Comparison of ENCODE assay signal across 9 cellular contexts in genomic region chr1:25692560-25692959, GRCh38.
A peak's percentile ranks its signal among the peaks of the same experiment; 100 is the strongest.
DNase-seq lines count a peak whose midpoint lies in the region; TF ChIP-seq lines count a peak whose summit lies in the region.
"Had no signal": no experiment of that assay in that cellular context is flagged by ENCODE, and none has a peak within 500 bp of the region (broad histone marks: within the 10 kb centered on the region; RNA-seq: fewer than 3 reads in every experiment).

No MANE protein-coding gene starts in this region.

- no peak overlapping the region for H4K91ac ChIP-seq in neuronal stem cell (ENCODE audit: low read depth, low read length, poor library complexity)

- TF ChIP-seq EP300 in suprapubic skin (IDR thresholded peaks at IDR 0.05): no peak
- no peak for TF ChIP-seq EP300 in stomach (IDR thresholded peaks at IDR 0.05)

- H3K23ac ChIP-seq in neuronal stem cell (ENCODE audit: low read depth, low read length, poor library complexity): no peak overlapping the region

- 81% methylated on average over 6 of the region's 6 CpGs for WGBS in suprapubic skin
- no CpG with 5 or more reads among the region's 6 CpGs for WGBS in neuronal stem cell (ENCODE audit: extremely low coverage in 2 of 2, insufficient read length in 2 of 2, insufficient replicate concordance in 1 of 2), 2 donors
- WGBS in stomach, 5 donors: 70 to 82% (median 71%) methylated on average over 6 of the region's 6 CpGs

- no peaks in the 10 kb centered on the region for H3K79me1 ChIP-seq in neuronal stem cell (ENCODE audit: low read depth, low read length)

- H3K18ac ChIP-seq in neuronal stem cell (ENCODE audit: low read length): no peak overlapping the region

- H2AK5ac ChIP-seq in neuronal stem cell (ENCODE audit: low read depth, low read length): no peak overlapping the region

- H2BK5ac ChIP-seq in neuronal stem cell (ENCODE audit: low read length): no peak overlapping the region

- H2BK15ac ChIP-seq in neuronal stem cell (ENCODE audit: low read length): no peak overlapping the region

- no peak overlapping the region for H3K9ac ChIP-seq in neuronal stem cell (ENCODE audit: low read depth, low read length, poor library complexity)

- H3K14ac ChIP-seq in neuronal stem cell (ENCODE audit: low read length): no peak overlapping the region

- H3K4ac ChIP-seq in neuronal stem cell (ENCODE audit: low read length): no peak overlapping the region

- H3K4me1 ChIP-seq in suprapubic skin (peaks cover 49% of the 10 kb centered on the region), neuronal stem cell (ENCODE audit: control insufficient read depth in 2 of 2, insufficient read depth in 1 of 2, low read depth in 1 of 2, low read length in 2 of 2) (peaks cover 10 to 30% of the 10 kb centered on the region in 2 donors), stomach (peaks cover 0 to 63% (median 34%) of the 10 kb centered on the region in 4 donors)

- no peak overlapping the region for H3K4me2 ChIP-seq in neuronal stem cell (ENCODE audit: insufficient read depth, low read length, poor library complexity, severe bottlenecking)

- TF ChIP-seq POLR2A in suprapubic skin (IDR thresholded peaks at IDR 0.05) (no peak), stomach (IDR thresholded peaks at IDR 0.05) (no peak)

- peak; percentile 68 for DNase-seq in activated effector memory CD4-positive, alpha-beta T cell treated with anti-CD3 and anti-CD28 coated beads, Interleukin-2, amount 50 U/mL, for 16 hours
- no peak for DNase-seq in activated effector memory CD4-positive, alpha-beta T cell treated with Interleukin-2 at 50 U/mL for 16 hours
- DNase-seq in NCI-H82 (lab: John Stamatoyannopoulos, UW) (peak; percentile 77), dermis blood vessel endothelial cell (peak; percentile 27), suprapubic skin (ENCODE audit: low spot score in 2 of 2) (no peak), neuronal stem cell (ENCODE audit: low spot score) (no peak), mucosa of gallbladder (ENCODE audit: low spot score) (no peak), stomach (no peak)
- DNase-seq: activated gamma-delta T cell had no signal

- no peak overlapping the region for H2BK120ac ChIP-seq in neuronal stem cell (ENCODE audit: low read depth, low read length)

- no peak overlapping the region for H2AFZ ChIP-seq in neuronal stem cell (ENCODE audit: low read length)

- H3K9me3 ChIP-seq in suprapubic skin (no peaks in the 10 kb centered on the region), neuronal stem cell (replicated peaks in 1 of 2; ENCODE audit: control insufficient read depth in 2 of 2, insufficient read depth in 1 of 2, low read depth in 1 of 2, low read length in 2 of 2) (no peaks in the 10 kb centered on the region), stomach (no peaks in the 10 kb centered on the region)

- H2BK12ac ChIP-seq in neuronal stem cell (ENCODE audit: low read length): no peak overlapping the region

- no peak overlapping the region for H4K8ac ChIP-seq in neuronal stem cell (ENCODE audit: low read depth, low read length)

- H3K27me3 ChIP-seq in suprapubic skin (no peaks in the 10 kb centered on the region), neuronal stem cell (ENCODE audit: control insufficient read depth in 3 of 3, insufficient read depth in 3 of 3, low read depth in 1 of 3, low read length in 3 of 3) (no peaks in the 10 kb centered on the region), stomach (no peaks in the 10 kb centered on the region)

- H3K27ac ChIP-seq in suprapubic skin: no peak overlapping the region
- H3K27ac ChIP-seq in neuronal stem cell (replicated peaks; ENCODE audit: low read length): no peak overlapping the region
- H3K27ac ChIP-seq in stomach: peak overlapping the region in 1 of 5 donors; percentile 90

- TF ChIP-seq CTCF in suprapubic skin (IDR thresholded peaks at IDR 0.05) (peak; percentile 3 to 7), stomach (IDR thresholded peaks at IDR 0.05) (peak in 2 of 7 experiments; percentile 14 to 20)

- no peak overlapping the region for H3K4me3 ChIP-seq in suprapubic skin
- H3K4me3 ChIP-seq in neuronal stem cell (ENCODE audit: low read length in 2 of 2): no peak overlapping the region
- no peak overlapping the region for H3K4me3 ChIP-seq in stomach

- intact Hi-C loops in stomach (cut with DNase I; ENCODE audit: low total_unique reads): no loop called here

- H3K36me3 ChIP-seq in suprapubic skin: no peaks in the 10 kb centered on the region
- H3K36me3 ChIP-seq in neuronal stem cell (replicated peaks in 1 of 2; ENCODE audit: control insufficient read depth in 2 of 2, insufficient read depth in 2 of 2, low read length in 2 of 2): no peaks in the 10 kb centered on the region
- H3K36me3 ChIP-seq in stomach: no peaks in the 10 kb centered on the region

Comparison
In these comparisons a context has a peak if more than half of its experiments do, and no peak if none do; other contexts are left out.
1. DNase-seq: peak in activated effector memory CD4-positive, alpha-beta T cell treated with anti-CD3 and anti-CD28 coated beads, Interleukin-2, amount 50 U/mL, for 16 hours (single experiment), NCI-H82 (single experiment) and dermis blood vessel endothelial cell (single experiment); none in activated effector memory CD4-positive, alpha-beta T cell treated with Interleukin-2 at 50 U/mL for 16 hours (single experiment), suprapubic skin (0 of 2), neuronal stem cell (single experiment), mucosa of gallbladder (single experiment) and stomach (single experiment).